In genomic region chr17:7769854-7770253, GRCh38 we compare ENCODE assay signal across 10 cellular contexts. TPM values are rescaled to one million over a fixed set of nuclear protein-coding genes. Genes with fewer than 3 reads are reported as not detected.
"Had no signal": no experiment of that assay in that cellular context is flagged by ENCODE, and none has a peak within 500 bp of the region (broad histone marks: within the 10 kb centered on the region; RNA-seq: fewer than 3 reads in every experiment).

No MANE protein-coding gene starts in this region.

- ATAC-seq: HCT116, HepG2 had no signal

- H2AFZ ChIP-seq: GM23248 had no signal

- H3K9ac ChIP-seq: GM23248 had no signal

- DNase-seq: GM23248, GOT3, H7, HFFc6 had no signal

- H3K36me3 ChIP-seq: HAP-1 had no signal

- H3K9me3 ChIP-seq: HAP-1 had no signal

- H3K4me3 ChIP-seq: GM23248, HAP-1 had no signal

- FAIRE-seq: HepG2 had no signal

- H3K27ac ChIP-seq: GM23248, HL-60 had no signal

RNA-seq across cellular contexts. Expression of gene DNAH2, which starts 52.3 kb away (rescaled TPM):
- total RNA-seq: GM23248, HepG2, HFFc6, HT1080 had no signal
- polyA plus RNA-seq: GM23248, HepG2, IgD-negative memory B cell had no signal
